Comparison of ENCODE assay signal across 20 cellular contexts in genomic region chr4:180751009-180751408, GRCh38.
DNase-seq lines count a peak whose midpoint lies in the region; ATAC-seq and TF ChIP-seq lines count a peak whose summit lies in the region.
"Had no signal": no experiment of that assay in that cellular context is flagged by ENCODE, and none has a peak within 500 bp of the region (broad histone marks: within the 10 kb centered on the region; RNA-seq: fewer than 3 reads in every experiment).

No MANE protein-coding gene starts in this region.

- no peaks in the 10 kb centered on the region for H3F3A ChIP-seq in neural progenitor cell (ENCODE audit: low read depth)

- H3K27me3 Mint-ChIP-seq in activated CD8-positive, alpha-beta T cell treated with anti-CD3 and anti-CD28 coated beads for 36 hours, result no peaks in the 10 kb centered on the region
- H3K27me3 Mint-ChIP-seq in neural progenitor cell (ENCODE audit: insufficient read depth, low read depth), result no peaks in the 10 kb centered on the region
- H3K27me3 Mint-ChIP-seq: activated CD4-positive, alpha-beta memory T cell treated with anti-CD3 and anti-CD28 coated beads for 36 hours had no signal

- POLR2A ChIA-PET in activated CD8-positive, alpha-beta T cell treated with anti-CD3 and anti-CD28 coated beads for 36 hours (lab: Charles Lee), result no interaction called here

- no peak overlapping the region for H3K27ac Mint-ChIP-seq in activated CD8-positive, alpha-beta T cell treated with anti-CD3 and anti-CD28 coated beads for 36 hours
- no peak overlapping the region for H3K27ac Mint-ChIP-seq in neural progenitor cell
- H3K27ac Mint-ChIP-seq: activated CD4-positive, alpha-beta memory T cell treated with anti-CD3 and anti-CD28 coated beads for 36 hours; nephron had no signal

- no peak overlapping the region for H3K4me2 ChIP-seq in neural progenitor cell

- H3K27me3 ChIP-seq in RWPE2 (ENCODE audit: insufficient read depth, poor library complexity, severe bottlenecking), result no peaks in the 10 kb centered on the region
- no peaks in the 10 kb centered on the region for H3K27me3 ChIP-seq in neural progenitor cell
- H3K27me3 ChIP-seq: upper lobe of right lung had no signal

- no peaks in the 10 kb centered on the region for H4K20me1 ChIP-seq in neural progenitor cell (ENCODE audit: low read depth)

- H3K36me3 Mint-ChIP-seq in activated CD8-positive, alpha-beta T cell treated with anti-CD3 and anti-CD28 coated beads for 36 hours (ENCODE audit: low read depth), result no peaks in the 10 kb centered on the region
- peaks cover 2% of the 10 kb centered on the region for H3K36me3 Mint-ChIP-seq in neural progenitor cell

- no peaks in the 10 kb centered on the region for H3K36me3 ChIP-seq in RWPE2 (ENCODE audit: low read depth)
- H3K36me3 ChIP-seq in neural progenitor cell, result no peaks in the 10 kb centered on the region
- H3K36me3 ChIP-seq: upper lobe of right lung had no signal

- H3K4me1 ChIP-seq in RWPE2 (ENCODE audit: insufficient read depth, poor library complexity, severe bottlenecking), result no peaks in the 10 kb centered on the region
- H3K4me1 ChIP-seq in neural progenitor cell, result no peaks in the 10 kb centered on the region
- H3K4me1 ChIP-seq: parathyroid adenoma, upper lobe of right lung had no signal

- H3K9me3 ChIP-seq in RWPE2 (ENCODE audit: severe bottlenecking), result no peaks in the 10 kb centered on the region
- no peaks in the 10 kb centered on the region for H3K9me3 ChIP-seq in neural progenitor cell (ENCODE audit: low read depth)
- H3K9me3 ChIP-seq: upper lobe of right lung had no signal

- TF ChIP-seq CTCF in RWPE2 (IDR thresholded peaks at IDR 0.05; ENCODE audit: poor library complexity, severe bottlenecking) (no peak), neural progenitor cell (IDR thresholded peaks at IDR 0.05) (no peak)
- TF ChIP-seq CTCF in activated CD8-positive, alpha-beta T cell treated with anti-CD3 and anti-CD28 coated beads for 36 hours (IDR thresholded peaks at IDR 0.05), result no peak

- H3K9me3 Mint-ChIP-seq in activated CD8-positive, alpha-beta T cell treated with anti-CD3 and anti-CD28 coated beads for 36 hours, result peaks cover 4% of the 10 kb centered on the region
- H3K9me3 Mint-ChIP-seq in neural progenitor cell, result peaks cover 16% of the 10 kb centered on the region

- H3K27ac ChIP-seq in RWPE2 (ENCODE audit: poor library complexity, severe bottlenecking) (no peak overlapping the region), neural progenitor cell (no peak overlapping the region)
- H3K27ac ChIP-seq: parathyroid adenoma, upper lobe of right lung had no signal

- intact Hi-C loops in activated CD8-positive, alpha-beta T cell treated with anti-CD3 and anti-CD28 coated beads for 36 hours (cut with micrococcal nuclease), result no loop called here

- CTCF ChIA-PET in activated CD8-positive, alpha-beta T cell treated with anti-CD3 and anti-CD28 coated beads for 36 hours (lab: Charles Lee), result no interaction called here

- ATAC-seq in RWPE2 (ENCODE audit: low read depth) (peak; percentile 62; the same call in 2 of the 3 replicates), GM19467 (IDR thresholded peaks at IDR 0.05; ENCODE audit: unreplicated experiment) (no peak)
- ATAC-seq in activated CD8-positive, alpha-beta T cell treated with anti-CD3 and anti-CD28 coated beads for 36 hours, result no peak
- ATAC-seq: esophagus mucosa, left ventricle myocardium superior, sciatic nerve, upper lobe of right lung had no signal

- H3K79me2 ChIP-seq in neural progenitor cell (ENCODE audit: low read depth), result no peaks in the 10 kb centered on the region
- H3K79me2 ChIP-seq: parathyroid adenoma had no signal

- no peak overlapping the region for H3K4me3 ChIP-seq in RWPE2 (ENCODE audit: severe bottlenecking)
- no peak overlapping the region for H3K4me3 ChIP-seq in neural progenitor cell
- H3K4me3 ChIP-seq: upper lobe of right lung had no signal

- no peak overlapping the region for H3K4me3 Mint-ChIP-seq in activated CD8-positive, alpha-beta T cell treated with anti-CD3 and anti-CD28 coated beads for 36 hours
- no peak overlapping the region for H3K4me3 Mint-ChIP-seq in neural progenitor cell
- H3K4me3 Mint-ChIP-seq: activated CD4-positive, alpha-beta memory T cell treated with anti-CD3 and anti-CD28 coated beads for 36 hours; nephron had no signal

- no peak overlapping the region for H3K9ac ChIP-seq in neural progenitor cell
- H3K9ac ChIP-seq: parathyroid adenoma had no signal

- no peaks in the 10 kb centered on the region for H3K4me1 Mint-ChIP-seq in activated CD8-positive, alpha-beta T cell treated with anti-CD3 and anti-CD28 coated beads for 36 hours (ENCODE audit: low read depth)
- no peaks in the 10 kb centered on the region for H3K4me1 Mint-ChIP-seq in neural progenitor cell
- H3K4me1 Mint-ChIP-seq: nephron had no signal

- DNase-seq in ELR (ENCODE audit: low read depth), result peak; percentile 15
- no peak for DNase-seq in RWPE2 (ENCODE audit: low spot score)
- peak; percentile 20 for DNase-seq in dedifferentiated amniotic fluid mesenchymal stem cell (ENCODE audit: extremely low spot score)
- DNase-seq in left kidney (ENCODE audit: low read depth, low spot score), result peak; percentile 3
- no peak for DNase-seq in NAMALWA (ENCODE audit: low spot score)
- DNase-seq in activated CD8-positive, alpha-beta T cell treated with anti-CD3 and anti-CD28 coated beads for 36 hours, result no peak
- DNase-seq in neural progenitor cell (ENCODE audit: low spot score), result no peak
- DNase-seq: activated CD4-positive, alpha-beta memory T cell treated with anti-CD3 and anti-CD28 coated beads for 36 hours; activated effector memory CD4-positive, alpha-beta T cell treated with anti-CD3 and anti-CD28 coated beads, Interleukin-2, amount 50 U/mL, for 16 hours; C1 segment of cervical spinal cord; central memory CD4-positive, alpha-beta T cell; head of caudate nucleus; left ventricle myocardium superior; NCI-H1436; upper lobe of right lung had no signal

- H2AFZ ChIP-seq in neural progenitor cell (replicated peaks), result no peak overlapping the region
- H2AFZ ChIP-seq: parathyroid adenoma had no signal

Comparison
In these comparisons a context has a peak if more than half of its experiments do, and no peak if none do; other contexts are left out.
1. DNase-seq: peak in ELR (single experiment), dedifferentiated amniotic fluid mesenchymal stem cell (single experiment) and left kidney (single experiment); none in RWPE2 (single experiment), NAMALWA (single experiment), activated CD8-positive, alpha-beta T cell treated with anti-CD3 and anti-CD28 coated beads for 36 hours (single experiment) and neural progenitor cell (single experiment).